ENCODE assay signal across 20 cellular contexts in genomic region chr15:70921297-70921696, GRCh38. TPM values are rescaled to one million over a fixed set of nuclear protein-coding genes. Genes with fewer than 3 reads are reported as not detected.
DNase-seq lines count a peak whose midpoint lies in the region; ATAC-seq and TF ChIP-seq lines count a peak whose summit lies in the region.
"Had no signal": no experiment of that assay in that cellular context is flagged by ENCODE, and none has a peak within 500 bp of the region (broad histone marks: within the 10 kb centered on the region; RNA-seq: fewer than 3 reads in every experiment).

No MANE protein-coding gene starts in this region.

- TF ChIP-seq RAD21 in IMR-90 (IDR thresholded peaks at IDR 0.05; ENCODE audit: low read length), result no peak

- no peak overlapping the region for H4K8ac ChIP-seq in IMR-90 (ENCODE audit: low read depth in 2 of 2, low read length in 2 of 2)

- WGBS in IMR-90 (ENCODE audit: extremely low coverage in 2 of 2, insufficient read length in 1 of 2), 2 experiments, result no CpG with 5 or more reads among the region's 1 CpG

- H3K4me3 ChIP-seq in GM12865 (ENCODE audit: low read depth, low read length), result peak overlapping the region; percentile 9
- no peak overlapping the region for H3K4me3 ChIP-seq in IMR-90 (ENCODE audit: insufficient read depth, low read depth, low read length)
- H3K4me3 ChIP-seq in osteoblast (ENCODE audit: insufficient read depth, low read length), result no peak overlapping the region

- no peak overlapping the region for H3K4ac ChIP-seq in IMR-90 (ENCODE audit: low read depth, low read length)

- no peak overlapping the region for H2BK120ac ChIP-seq in IMR-90 (ENCODE audit: low read depth, low read length)

- POLR2A ChIA-PET in IMR-90 (lab: Charles Lee; ENCODE audit: unreplicated experiment), result interaction anchor here (0.6 kb wide), 1 partner anchor 18 kb away, joined by 12 read pairs; no protein-coding TSS in a partner anchor

- H3K14ac ChIP-seq in IMR-90 (replicated peaks; ENCODE audit: low read depth, low read length), result peak overlapping the region; percentile 43

- no peaks in the 10 kb centered on the region for H3K79me1 ChIP-seq in IMR-90 (ENCODE audit: low read depth in 1 of 2, low read length in 2 of 2)

- in situ Hi-C loops in IMR-90 (cut with MboI; ENCODE audit: low sequenced_read_pairs), result no loop called here

- no peak overlapping the region for H3K23ac ChIP-seq in IMR-90 (ENCODE audit: low read depth, low read length)

- ATAC-seq in IMR-90 (ENCODE audit: low read depth), result peak; percentile 83
- no peak for ATAC-seq in HG03354 (IDR thresholded peaks at IDR 0.05; ENCODE audit: poor library complexity, severe bottlenecking, unreplicated experiment)
- ATAC-seq: CD8-positive, alpha-beta T cell had no signal

- 0 out of 2 replicates have a peak, but pooled peaks cover 3% of the 10 kb centered on the region for H3K9me1 ChIP-seq in IMR-90 (ENCODE audit: insufficient read depth, low read length)

- H3K4me1 ChIP-seq in IMR-90 (ENCODE audit: control insufficient read depth, insufficient read depth, low read length) (peaks cover 2% of the 10 kb centered on the region; the same call in 1 of the 2 replicates), osteoblast (ENCODE audit: insufficient read depth, low read length) (no peaks in the 10 kb centered on the region)

- H3K79me2 ChIP-seq in osteoblast (ENCODE audit: insufficient read depth, low read length), result no peaks in the 10 kb centered on the region

- H4K91ac ChIP-seq in IMR-90 (ENCODE audit: insufficient read depth, low read depth, low read length), result no peak overlapping the region

- H2AFZ ChIP-seq in IMR-90 (replicated peaks; ENCODE audit: low read length, poor library complexity) (no peak overlapping the region), osteoblast (ENCODE audit: low read length) (no peak overlapping the region)

- no TSS peak for BruUV-seq in IMR-90 (replicated peaks; lab: Mats Ljungman, UMichigan)

- no peak overlapping the region for H2BK5ac ChIP-seq in IMR-90 (ENCODE audit: low read depth, low read length, poor library complexity, severe bottlenecking)

- H3K27ac ChIP-seq in IMR-90 (ENCODE audit: insufficient read depth, low read length), result no peak overlapping the region
- peak overlapping the region; percentile 31 for H3K27ac ChIP-seq in caudate nucleus (ENCODE audit: low read depth, low read length)
- no peak overlapping the region for H3K27ac ChIP-seq in osteoblast (ENCODE audit: low read depth, low read length)
- H3K27ac ChIP-seq: HL-60, KMS-11 had no signal

- TF ChIP-seq CTCF in GM12865 (IDR thresholded peaks at IDR 0.05; ENCODE audit: insufficient read depth, low read depth, low read length, missing control alignments) (no peak), IMR-90 (conservative IDR thresholded peaks at IDR 0.05; ENCODE audit: low read depth, low read length) (no peak), osteoblast (IDR thresholded peaks at IDR 0.05; ENCODE audit: extremely low read depth, low read depth, low read length) (no peak)

- H3K36me3 ChIP-seq in IMR-90 (ENCODE audit: control insufficient read depth, insufficient read depth, low read length), result no peaks in the 10 kb centered on the region; the same call in 1 of the 2 replicates
- no peaks in the 10 kb centered on the region for H3K36me3 ChIP-seq in osteoblast (ENCODE audit: insufficient read depth, low read length)

- H3K27me3 ChIP-seq in IMR-90 (ENCODE audit: control insufficient read depth, insufficient read depth, low read length) (no peaks in the 10 kb centered on the region), osteoblast (ENCODE audit: insufficient read depth, low read length) (no peaks in the 10 kb centered on the region)

- dilution Hi-C loops in IMR-90 (cut with HindIII; ENCODE audit: low sequenced_read_pairs, unreplicated experiment), result no loop called here

- peak overlapping the region; percentile 32; the same call in 1 of the 2 replicates for H3K4me2 ChIP-seq in IMR-90 (ENCODE audit: low read depth, low read length)
- no peak overlapping the region for H3K4me2 ChIP-seq in osteoblast (ENCODE audit: insufficient read depth, low read length)
- H3K4me2 ChIP-seq: KMS-11 had no signal

- H3K9me3 ChIP-seq in IMR-90 (ENCODE audit: control insufficient read depth, insufficient read depth, low read length) (no peaks in the 10 kb centered on the region; the same call in none of the 2 replicates), osteoblast (ENCODE audit: low read depth, low read length) (no peaks in the 10 kb centered on the region)

- H3K9ac ChIP-seq in IMR-90 (ENCODE audit: low read depth, low read length), result no peak overlapping the region
- H3K9ac ChIP-seq: KMS-11 had no signal

- TF ChIP-seq POLR2A in IMR-90 (IDR thresholded peaks at IDR 0.05; ENCODE audit: low read depth, low read length), result no peak

- CTCF ChIA-PET in IMR-90 (lab: Yijun Ruan, JAX), result interaction anchor here (1.2 kb wide), 1 partner anchor 21 kb away, joined by 3 read pairs; no protein-coding TSS in a partner anchor

- no peaks in the 10 kb centered on the region for H4K20me1 ChIP-seq in IMR-90 (ENCODE audit: insufficient read depth, low read length)
- no peaks in the 10 kb centered on the region for H4K20me1 ChIP-seq in osteoblast (ENCODE audit: insufficient read depth, low read length)

- DNase-seq in GM12865 (ENCODE audit: low read depth), result no peak
- DNase-seq in IMR-90, result peak; percentile 76
- no peak for DNase-seq in caudate nucleus (lab: John Stamatoyannopoulos, UW)
- DNase-seq in osteoblast (ENCODE audit: insufficient read length, low spot score, missing footprints), result peak; percentile 39
- DNase-seq in stimulated activated naive CD4-positive, alpha-beta T cell treated with Interleukin-2 at 50 U/mL for 16 hours (lab: John Stamatoyannopoulos, UW), result no peak
- DNase-seq in UCSD-AML1 (lab: John Stamatoyannopoulos, UW; ENCODE audit: unreplicated experiment), result no peak
- DNase-seq: ACHN; C1 segment of cervical spinal cord; CD8-positive, alpha-beta T cell; DND-41; H7; HFFc6; NCI-H1105; NCI-H146; NCI-H2029; NCI-H524 treated with DMSO at 0.1 percent for 48 hours; Right ventricle myocardium superior had no signal

- no peak overlapping the region for H2AK9ac ChIP-seq in IMR-90 (replicated peaks; ENCODE audit: low read depth, low read length, poor library complexity)

- H2BK20ac ChIP-seq in IMR-90 (ENCODE audit: low read depth, low read length), result no peak overlapping the region

- no peak overlapping the region for H3K56ac ChIP-seq in IMR-90 (ENCODE audit: extremely low read depth, insufficient read depth, low read length)

- intact Hi-C loops in IMR-90 (cut with micrococcal nuclease), result no loop called here

- H3K18ac ChIP-seq in IMR-90 (ENCODE audit: low read depth, low read length), result no peak overlapping the region

- no peak overlapping the region for H2AK5ac ChIP-seq in IMR-90 (ENCODE audit: low read depth, low read length)

- H2BK15ac ChIP-seq in IMR-90 (ENCODE audit: low read depth, low read length), result no peak overlapping the region

- no peak overlapping the region for H4K5ac ChIP-seq in IMR-90 (ENCODE audit: low read depth, low read length)

TF ChIP-seq in IMR-90, 13 proteins besides CTCF, POLR2A, EP300 and RAD21:
- TF ChIP-seq MAFK (IDR thresholded peaks at IDR 0.05; ENCODE audit: low read depth, low read length) (peak; percentile 27; the same call in 1 of the 2 replicates), CHD1 (IDR thresholded peaks at IDR 0.05; ENCODE audit: low read depth, low read length) (no peak), NFE2L2 (IDR thresholded peaks at IDR 0.05; ENCODE audit: low read depth, low read length) (no peak), RCOR1 (IDR thresholded peaks at IDR 0.05; ENCODE audit: insufficient replicate concordance, low read length) (no peak), MXI1 (IDR thresholded peaks at IDR 0.05; ENCODE audit: borderline replicate concordance, low read depth, low read length) (0 out of 2 replicates have a peak, but pooled peaks have one; percentile 44)

RNA-seq across cellular contexts. Expression of gene LRRC49, which starts 28.7 kb away (rescaled TPM):
- 16.8 and 19.2 TPM in 2 replicates for total RNA-seq in IMR-90 (2012; rRNA removed)
- 7.2 and 8.6 TPM in 2 replicates for polyA plus RNA-seq in IMR-90 (2012; rRNA removed)
- polyA plus RNA-seq in IMR-90 (2012; cell fraction: cytosol; rRNA removed), result 3.8 TPM in 2 replicates
- polyA plus RNA-seq in IMR-90 (2012; cell fraction: nucleus; rRNA removed; ENCODE audit: low replicate concordance), result 5.3 and 21.3 TPM in 2 replicates
- total RNA-seq in osteoblast, result 13.0 and 18.1 TPM in 2 replicates
- total RNA-seq: CD8-positive, alpha-beta T cell had no signal

RNA-seq across cellular contexts. Expression of gene THAP10, which starts 29.1 kb away (rescaled TPM):
- 2.3 and 3.6 TPM in 2 replicates for total RNA-seq in IMR-90 (2012; rRNA removed)
- 2.8 and 3.0 TPM in 2 replicates for polyA plus RNA-seq in IMR-90 (2012; rRNA removed)
- polyA plus RNA-seq in IMR-90 (2012; cell fraction: cytosol; rRNA removed), result 1.6 and 1.8 TPM in 2 replicates
- polyA plus RNA-seq in IMR-90 (2012; cell fraction: nucleus; rRNA removed; ENCODE audit: low replicate concordance), result 0.86 and 1.4 TPM in 2 replicates
- total RNA-seq in osteoblast, result 1.1 and 1.8 TPM in 2 replicates
- total RNA-seq: CD8-positive, alpha-beta T cell had no signal

Comparison
In these comparisons a context has a peak if more than half of its experiments do, and no peak if none do; other contexts are left out.
1. DNase-seq: peak in IMR-90 (single experiment) and osteoblast (single experiment); none in GM12865 (single experiment), caudate nucleus (0 of 61), stimulated activated naive CD4-positive, alpha-beta T cell treated with Interleukin-2 at 50 U/mL for 16 hours (single experiment) and UCSD-AML1 (single experiment).